In genomic region chr12:98869886-98870285, GRCh38 we compare ENCODE assay signal across 21 cellular contexts.
"Had no signal": no experiment of that assay in that cellular context is flagged by ENCODE, and none has a peak within 500 bp of the region (broad histone marks: within the 10 kb centered on the region; RNA-seq: fewer than 3 reads in every experiment).

No MANE protein-coding gene starts in this region.

- H3K27me3 ChIP-seq: adrenal gland, foreskin keratinocyte, pancreas, right atrium auricular region, tibial artery had no signal

- H3K4me1 ChIP-seq: adrenal gland, foreskin keratinocyte, pancreas, psoas muscle, right atrium auricular region, spleen, tibial artery had no signal

- H3K4me3 ChIP-seq: adrenal gland, pancreas, psoas muscle, right atrium auricular region, spleen, tibial artery had no signal

- H3K36me3 ChIP-seq: adrenal gland, pancreas, right atrium auricular region, spleen, tibial artery had no signal

- H3K9me3 ChIP-seq: adrenal gland, pancreas, psoas muscle, right atrium auricular region, spleen, tibial artery had no signal

- DNase-seq: activated B cell treated with CpG ODN at 0.5 μM for 24 hours; activated CD4-positive, alpha-beta T cell treated with anti-CD3 and anti-CD28 coated beads for 4 hours; activated CD4-positive, alpha-beta T cell treated with anti-CD3 and anti-CD28 coated beads, Interleukin-2, amount 50 U/mL, for 48 hours; activated CD8-positive, alpha-beta memory T cell treated with anti-CD3 and anti-CD28 coated beads, Interleukin-2, amount 50 U/mL, for 48 hours; activated naive CD4-positive, alpha-beta T cell; activated T-cell treated with anti-CD3 and anti-CD28 coated beads, Interleukin-2, amount 50 U/mL, for 4 hours; adrenal gland; cerebellar nuclear complex; cortex of kidney; erythroblast; foreskin keratinocyte; left cardiac atrium; pancreas; psoas muscle; spleen; stimulated activated CD4-positive, alpha-beta T cell treated with anti-CD3 and anti-CD28 coated beads, Interleukin-4, amount 100 ng/mL, for 1 hour; stimulated activated naive CD4-positive, alpha-beta T cell treated with Interleukin-2 at 50 U/mL for 16 hours; T1000; tibial artery had no signal

- H3K27ac ChIP-seq: adrenal gland, foreskin keratinocyte, pancreas, psoas muscle, right atrium auricular region, spleen, tibial artery had no signal

- ATAC-seq: activated T-cell treated with anti-CD3 and anti-CD28 coated beads, Interleukin-2, amount 50 U/mL, for 4 hours; foreskin keratinocyte; left cardiac atrium; natural killer cell treated with Interleukin-12 subunit alpha and Interleukin-12 subunit beta and Interleukin-15 and Interleukin-18, amount 100 ng/mL, for 72 hours; pancreas; psoas muscle had no signal
